8 cellular contexts compared by ENCODE assay signal in genomic region chrX:13688384-13688771, GRCh38. TPM values are rescaled to one million over a fixed set of nuclear protein-coding genes. Genes with fewer than 3 reads are reported as not detected.
DNase-seq lines count a peak whose midpoint lies in the region; ATAC-seq, FAIRE-seq and TF ChIP-seq lines count a peak whose summit lies in the region.

No MANE protein-coding gene starts in this region.

- no peaks in the 10 kb centered on the region for H3K9me3 Mint-ChIP-seq in astrocyte (ENCODE audit: unreplicated experiment)

- no peaks in the 10 kb centered on the region for H3K27me3 ChIP-seq in HCT116 (ENCODE audit: insufficient read depth, low read length)
- H3K27me3 ChIP-seq in astrocyte (ENCODE audit: insufficient read depth, low read length), result no peaks in the 10 kb centered on the region
- no peaks in the 10 kb centered on the region for H3K27me3 ChIP-seq in aorta (ENCODE audit: control insufficient read depth in 1 of 2, insufficient read depth in 2 of 2, low read length in 1 of 2)

- DNase-seq in A172 (ENCODE audit: low spot score), result peak; percentile 4
- no peak for DNase-seq in HCT116 (ENCODE audit: low read depth, low spot score)
- DNase-seq in astrocyte (ENCODE audit: low read depth), result no peak
- DNase-seq in aorta, result no peak
- DNase-seq in hippocampal formation (lab: John Stamatoyannopoulos, UW), result no peak

- TF ChIP-seq CTCF in HCT116 (IDR thresholded peaks at IDR 0.05 in 2 of 3, conservative IDR thresholded peaks at IDR 0.05 in 1 of 3; ENCODE audit: borderline replicate concordance in 1 of 3, insufficient read depth in 1 of 3, low read depth in 2 of 3, low read length in 2 of 3) (no peak), astrocyte (IDR thresholded peaks at IDR 0.05; ENCODE audit: insufficient read depth, low read depth, low read length) (no peak)

- peak overlapping the region; percentile 83 for H3K9ac ChIP-seq in HCT116 (ENCODE audit: low read length)
- peak overlapping the region; percentile 97 for H3K9ac ChIP-seq in astrocyte (ENCODE audit: low read length)

- peak overlapping the region; percentile 76 for H2AFZ ChIP-seq in HCT116 (ENCODE audit: low read depth, low read length, poor library complexity, severe bottlenecking)
- peak overlapping the region; percentile 75 for H2AFZ ChIP-seq in astrocyte (ENCODE audit: low read depth, low read length)

- peak; percentile 32 for FAIRE-seq in astrocyte (lab: Jason Lieb, UNC)

- H3K9me3 ChIP-seq in HCT116 (ENCODE audit: control insufficient read depth in 1 of 2, insufficient read depth in 1 of 2, low read depth in 1 of 2, low read length in 2 of 2), result no peaks in the 10 kb centered on the region
- no peaks in the 10 kb centered on the region for H3K9me3 ChIP-seq in astrocyte (ENCODE audit: insufficient read depth, low read depth, low read length)
- no peaks in the 10 kb centered on the region for H3K9me3 ChIP-seq in mesodermal cell (ENCODE audit: control insufficient read depth, low read length)
- no peaks in the 10 kb centered on the region for H3K9me3 ChIP-seq in aorta (ENCODE audit: control insufficient read depth, low read length)

- H3K36me3 ChIP-seq in HCT116 (ENCODE audit: control insufficient read depth in 1 of 2, insufficient read depth in 2 of 2, low read length in 2 of 2) (no peaks in the 10 kb centered on the region), astrocyte (ENCODE audit: insufficient read depth, low read length) (no peaks in the 10 kb centered on the region), mesodermal cell (ENCODE audit: control insufficient read depth, insufficient read depth, low read length) (no peaks in the 10 kb centered on the region), aorta (ENCODE audit: control insufficient read depth in 1 of 2, insufficient read depth in 2 of 2, low read length in 1 of 2) (no peaks in the 10 kb centered on the region)

- H3K4me1 Mint-ChIP-seq in astrocyte (ENCODE audit: low read depth, unreplicated experiment), result peaks cover 28% of the 10 kb centered on the region

- H3K4me1 ChIP-seq in HCT116 (ENCODE audit: control insufficient read depth in 1 of 2, insufficient read depth in 2 of 2, low read length in 2 of 2) (peaks cover 27 to 56% of the 10 kb centered on the region in 2 experiments), astrocyte (ENCODE audit: insufficient read depth, low read length) (peaks cover 11% of the 10 kb centered on the region), mesodermal cell (ENCODE audit: control insufficient read depth, insufficient read depth, low read length, poor library complexity, severe bottlenecking) (peaks cover 14% of the 10 kb centered on the region), aorta (ENCODE audit: control insufficient read depth in 1 of 2, insufficient read depth in 2 of 2, low read length in 2 of 2) (peaks cover 0 to 3% of the 10 kb centered on the region in 2 donors)

- H3K79me2 ChIP-seq in HCT116 (ENCODE audit: insufficient read depth, low read length) (peaks cover 40% of the 10 kb centered on the region), astrocyte (ENCODE audit: insufficient read depth, low read length) (peaks cover 41% of the 10 kb centered on the region)

- CTCF ChIA-PET in HCT116 (lab: Charles Lee), result no interaction called here

- no peak overlapping the region for H3K27ac Mint-ChIP-seq in astrocyte (ENCODE audit: unreplicated experiment)

- ATAC-seq in HCT116, result 0 out of 2 replicates have a peak, but pooled peaks have one; percentile 26
- ATAC-seq in aorta (ENCODE audit: low FRiP score), result no peak
- ATAC-seq in HG02870 (IDR thresholded peaks at IDR 0.05; ENCODE audit: unreplicated experiment), result no peak
- no peak for ATAC-seq in GM18511 (IDR thresholded peaks at IDR 0.05; ENCODE audit: unreplicated experiment)

- H3K36me3 Mint-ChIP-seq in astrocyte (ENCODE audit: low read depth, unreplicated experiment), result no peaks in the 10 kb centered on the region

- H3K4me3 ChIP-seq in HCT116 (replicated peaks in 1 of 2; ENCODE audit: low read depth in 1 of 2, low read length in 2 of 2), result peak overlapping the region; percentile 70 to 80
- peak overlapping the region; percentile 94 for H3K4me3 ChIP-seq in astrocyte (ENCODE audit: insufficient read depth, low read depth, low read length)
- peak overlapping the region; percentile 62 for H3K4me3 ChIP-seq in mesodermal cell (ENCODE audit: extremely low read depth, insufficient read depth, low read length, poor library complexity, severe bottlenecking)
- H3K4me3 ChIP-seq in aorta (ENCODE audit: low read length in 2 of 2), result peak overlapping the region; percentile 76 to 83

- H3K9me2 ChIP-seq in HCT116 (ENCODE audit: insufficient read depth), result no peaks in the 10 kb centered on the region

- intact Hi-C loops in HCT116 (cut with micrococcal nuclease) (no loop called here), aorta (cut with DNase I) (loop anchor here in 1 of 2 donors (5.0 kb wide), 1 partner anchor 36 kb away; the partner anchor contains the start of gene TCEANC)

- TSS peak; percentile 74 for BruUV-seq in HCT116 (replicated peaks; lab: Mats Ljungman, UMichigan)

- H3K4me2 ChIP-seq in HCT116 (ENCODE audit: low read length) (peak overlapping the region; percentile 87), astrocyte (ENCODE audit: low read length) (peak overlapping the region; percentile 96)

- POLR2A ChIA-PET in HCT116 (lab: Charles Lee), result no interaction called here

- RAD21 ChIA-PET in HCT116 (lab: Charles Lee; ENCODE audit: low non-redundant PET in 1 of 2, low total read pairs in 2 of 2, uncharacterized antibody in 2 of 2, unreplicated experiment in 2 of 2), result no interaction called here

- TF ChIP-seq POLR2A in HCT116 (IDR thresholded peaks at IDR 0.05; ENCODE audit: borderline replicate concordance, extremely low read depth, insufficient read depth, insufficient read length), result no peak

- 60% methylated on average over 1 of the region's 5 CpGs; no CpG with 5 or more reads in 1 of the 2 experiments for WGBS in mesodermal cell (ENCODE audit: insufficient coverage in 2 of 2), 2 experiments
- WGBS in aorta, 2 donors, result 15 to 27% methylated on average over 5 of the region's 5 CpGs

- peak overlapping the region; percentile 90 for H3K4me3 Mint-ChIP-seq in astrocyte (ENCODE audit: unreplicated experiment)

- H3K27me3 Mint-ChIP-seq in astrocyte (ENCODE audit: low read depth, unreplicated experiment), result no peaks in the 10 kb centered on the region

- H4K20me1 ChIP-seq in HCT116 (ENCODE audit: insufficient read depth) (0 out of 2 replicates have a peak, but pooled peaks cover under 1% of the 10 kb centered on the region), astrocyte (ENCODE audit: insufficient read depth, low read length) (peaks cover 11% of the 10 kb centered on the region)

- no peak for TF ChIP-seq RAD21 in HCT116 (IDR thresholded peaks at IDR 0.05; ENCODE audit: low read depth)

- H3K27ac ChIP-seq in HCT116 (ENCODE audit: low read depth, low read length) (no peak overlapping the region), astrocyte (ENCODE audit: low read depth, low read length) (no peak overlapping the region), mesodermal cell (ENCODE audit: low read depth, low read length, severe bottlenecking) (no peak overlapping the region), aorta (ENCODE audit: low read depth in 1 of 2, low read length in 2 of 2) (peak overlapping the region in 1 of 2 donors; percentile 28)

TF ChIP-seq in HCT116, 20 proteins besides CTCF, POLR2A, EP300 and RAD21 (continues in another document):
- no peak for TF ChIP-seq EZH2phosphoT487 (IDR thresholded peaks at IDR 0.05; ENCODE audit: borderline replicate concordance)
- no peak for TF ChIP-seq ZBTB33 (IDR thresholded peaks at IDR 0.05; ENCODE audit: extremely low read depth, insufficient replicate concordance, low read length)
- TF ChIP-seq ATF3 (IDR thresholded peaks at IDR 0.05), result no peak

RNA-seq across cellular contexts. Expression of gene RAB9A, which starts 0.6 kb away (rescaled TPM):
- 61.3 and 68.4 TPM in 2 replicates for total RNA-seq in A172 (2014; rRNA removed; shearing (Covaris generic))
- total RNA-seq in HCT116 (2021; ENCODE audit: unreplicated experiment) (23.9 TPM), astrocyte (31.2 and 34.2 TPM in 2 replicates), aorta (10 to 100 TPM; 18.2 to 26.2 TPM)
- 12.3 and 16.0 TPM in 2 replicates for polyA plus RNA-seq in HCT116 (2012)
- polyA plus RNA-seq in mesodermal cell (2013, experiment 1 of 2), result 21.6 TPM
- polyA plus RNA-seq in mesodermal cell (2013, experiment 2 of 2), result 24.8 TPM
- 10 to 100 TPM; 18.7 to 21.7 TPM for polyA plus RNA-seq in aorta

RNA-seq across cellular contexts. Expression of gene TCEANC, which starts 35.4 kb away (rescaled TPM):
- 3.0 and 5.6 TPM in 2 replicates for total RNA-seq in A172 (2014; rRNA removed; shearing (Covaris generic))
- total RNA-seq in HCT116 (2021; ENCODE audit: unreplicated experiment) (1.2 TPM), astrocyte (1.0 and 2.3 TPM in 2 replicates), aorta (1 to 10 TPM; 2.3 to 3.9 TPM)
- polyA plus RNA-seq in HCT116 (2012), result 0.14 and 0.48 TPM in 2 replicates
- polyA plus RNA-seq in mesodermal cell (2013, experiment 1 of 2), result 1.1 TPM
- polyA plus RNA-seq in mesodermal cell (2013, experiment 2 of 2), result 1.8 TPM
- polyA plus RNA-seq in aorta, result 1 to 10 TPM; 1.5 to 2.8 TPM

RNA-seq across cellular contexts. Expression of gene TRAPPC2, which starts 46.0 kb away (rescaled TPM):
- total RNA-seq in A172 (2014; rRNA removed; shearing (Covaris generic)), result 21.4 and 22.4 TPM in 2 replicates
- total RNA-seq in HCT116 (2021; ENCODE audit: unreplicated experiment), result 11.9 TPM
- 6.1 and 6.8 TPM in 2 replicates for polyA plus RNA-seq in HCT116 (2012)
- 16.6 and 17.0 TPM in 2 replicates for total RNA-seq in astrocyte
- 10.1 TPM for polyA plus RNA-seq in mesodermal cell (2013, experiment 1 of 2)
- polyA plus RNA-seq in mesodermal cell (2013, experiment 2 of 2), result 11.0 TPM
- total RNA-seq in aorta, result 10 to 100 TPM; 17.4 to 18.5 TPM
- polyA plus RNA-seq in aorta, result 10 to 100 TPM in 1 of 2 donors, 1 to 10 TPM in 1; 6.5 to 13.3 TPM

RNA-seq across cellular contexts. Expression of gene OFD1, which starts 46.2 kb away (rescaled TPM):
- 12.2 and 23.8 TPM in 2 replicates for total RNA-seq in A172 (2014; rRNA removed; shearing (Covaris generic))
- 18.0 TPM for total RNA-seq in HCT116 (2021; ENCODE audit: unreplicated experiment)
- 7.2 and 8.2 TPM in 2 replicates for polyA plus RNA-seq in HCT116 (2012)
- 16.1 and 22.0 TPM in 2 replicates for total RNA-seq in astrocyte
- polyA plus RNA-seq in mesodermal cell (2013, experiment 1 of 2), result 16.1 TPM
- polyA plus RNA-seq in mesodermal cell (2013, experiment 2 of 2), result 19.2 TPM
- 10 to 100 TPM; 23.8 to 34.6 TPM for total RNA-seq in aorta
- polyA plus RNA-seq in aorta, result 10 to 100 TPM in 1 of 2 donors, 1 to 10 TPM in 1; 8.4 to 61.6 TPM
